Comparison of ENCODE assay signal across 9 cellular contexts in genomic region chr3:89426060-89426459, GRCh38.
"Had no signal": no experiment of that assay in that cellular context is flagged by ENCODE, and none has a peak within 500 bp of the region (broad histone marks: within the 10 kb centered on the region; RNA-seq: fewer than 3 reads in every experiment).

No MANE protein-coding gene starts in this region.

- H3K4me1 Mint-ChIP-seq: IgD-negative memory B cell had no signal

- H2AFZ ChIP-seq: GM23248 had no signal

- DNase-seq: GM23248, GOT3, H7, HFFc6 had no signal

- H3K4me1 ChIP-seq: HAP-1 had no signal

- H3K27ac ChIP-seq: GM23248, HL-60 had no signal

- H3K4me3 ChIP-seq: GM23248, HAP-1 had no signal

- H3K36me3 ChIP-seq: HAP-1 had no signal

- H3K9ac ChIP-seq: GM23248 had no signal

- H3K4me3 Mint-ChIP-seq: HFFc6, IgD-negative memory B cell had no signal

- ATAC-seq: HCT116, HepG2 had no signal

- H3K9me3 Mint-ChIP-seq: HFFc6, IgD-negative memory B cell had no signal

- H3K27me3 Mint-ChIP-seq: IgD-negative memory B cell had no signal

- H3K27ac Mint-ChIP-seq: HFFc6, IgD-negative memory B cell had no signal

- H3K36me3 Mint-ChIP-seq: IgD-negative memory B cell had no signal

- H3K9me3 ChIP-seq: HAP-1 had no signal
